Comparison of ENCODE assay signal across 31 cellular contexts in genomic region chr18:45571161-45571560, GRCh38. TPM values are rescaled to one million over a fixed set of nuclear protein-coding genes. Genes with fewer than 3 reads are reported as not detected.
"Had no signal": no experiment of that assay in that cellular context is flagged by ENCODE, and none has a peak within 500 bp of the region (broad histone marks: within the 10 kb centered on the region; RNA-seq: fewer than 3 reads in every experiment).

No MANE protein-coding gene starts in this region.

- H3K27ac ChIP-seq: brain microvascular endothelial cell, PC-9, VCaP had no signal

- ATAC-seq: activated naive CD8-positive, alpha-beta T cell treated with anti-CD3 and anti-CD28 coated beads, Interleukin-2, amount 50 U/mL, for 24 hours; activated T-cell treated with anti-CD3 and anti-CD28 coated beads, Interleukin-2, amount 50 U/mL, for 4 hours had no signal

- H3K27me3 ChIP-seq: brain microvascular endothelial cell had no signal

- H3K4me3 ChIP-seq: K562, PC-9 had no signal

- DNase-seq: activated B cell treated with CpG ODN at 0.5 μM for 24 hours; activated CD4-positive, alpha-beta memory T cell treated with anti-CD3 and anti-CD28 coated beads for 36 hours; activated CD4-positive, alpha-beta T cell treated with anti-CD3 and anti-CD28 coated beads for 4 hours; activated CD4-positive, alpha-beta T cell treated with anti-CD3 and anti-CD28 coated beads, Interleukin-2, amount 50 U/mL, for 1 hour; activated CD4-positive, CD25-positive, alpha-beta regulatory T cell treated with anti-CD3 and anti-CD28 coated beads, Interleukin-2, amount 50 U/mL, for 72 hours; activated CD8-positive, alpha-beta memory T cell treated with anti-CD3 and anti-CD28 coated beads, Interleukin-2, amount 50 U/mL, for 4 hours; activated naive CD4-positive, alpha-beta T cell treated with anti-CD3 and anti-CD28 coated beads, Interleukin-2, amount 10 ng/mL, durations not matched to agents 7 days and 5 days; activated naive CD8-positive, alpha-beta T cell treated with anti-CD3 and anti-CD28 coated beads, Interleukin-2, amount 50 U/mL, for 24 hours; activated T-cell treated with anti-CD3 and anti-CD28 coated beads for 4 hours; activated T-cell treated with anti-CD3 and anti-CD28 coated beads, Interleukin-2, amount 50 U/mL, for 4 hours; anterior cingulate cortex; brain microvascular endothelial cell; central memory CD4-positive, alpha-beta T cell; NCI-H1105; NCI-H1417 treated with DMSO at 0.1 percent for 48 hours; NCI-H187 treated with DMSO at 0.1 percent for 48 hours; NCI-H226; NCI-H510A; NCI-H748 treated with DMSO at 0.1 percent for 48 hours; NK-92 treated with Interleukin-12 subunit alpha and Interleukin-12 subunit beta, amount 100 ng/mL, for 24 hours; PC-9; Right ventricle myocardium superior; SW 1271; T-helper 1 cell; T-helper 2 cell; T-helper 9 cell had no signal

- H3K36me3 ChIP-seq: brain microvascular endothelial cell had no signal

RNA-seq across cellular contexts. Expression of gene SLC14A2, which starts 44.1 kb away (rescaled TPM):
- total RNA-seq: activated B cell treated with CpG ODN at 0.5 μM for 24 hours; activated T-cell treated with anti-CD3 and anti-CD28 coated beads, Interleukin-2, amount 50 U/mL, for 4 hours; activated T-helper 1 cell treated with anti-CD3 and anti-CD28 coated beads, Interleukin-12 subunit alpha, Interleukin-12 subunit beta, Interleukin-2, Interleukin-4 antibody, amounts not matched to agents 30 ng/mL and 10 ng/mL and 1 ng/mL, durations not matched to agents 14 hours and 24 hours and 36 hours; K562; MCF 10A; OCI-LY7; PC-9; Right ventricle myocardium superior had no signal
- polyA plus RNA-seq: K562 had no signal
